In the genomic region with DNA sequence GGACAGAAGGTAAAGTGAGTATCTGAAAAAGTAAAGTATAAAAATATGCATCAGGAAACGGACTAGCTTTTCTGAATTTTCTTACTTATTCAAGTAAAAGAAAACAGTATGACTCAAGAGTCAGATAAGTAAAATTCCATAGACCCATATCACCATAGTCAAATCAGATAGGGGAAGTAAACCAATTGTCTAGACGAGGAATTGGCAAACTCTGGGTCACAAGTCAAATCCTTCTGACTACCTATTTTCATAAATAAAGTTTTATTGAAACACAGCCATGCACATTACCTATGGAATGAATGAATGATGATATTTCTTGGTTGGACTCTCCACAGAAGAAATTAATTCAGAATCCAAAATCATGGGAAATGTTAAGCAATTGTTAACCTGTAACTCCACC, we compare ENCODE assay signal across 30 cellular contexts. TPM values are rescaled to one million over a fixed set of nuclear protein-coding genes. Genes with fewer than 3 reads are reported as not detected.
DNase-seq lines count a peak whose midpoint lies in the region; ATAC-seq, FAIRE-seq and TF ChIP-seq lines count a peak whose summit lies in the region.
"Had no signal": no experiment of that assay in that cellular context is flagged by ENCODE, and none has a peak within 500 bp of the region (broad histone marks: within the 10 kb centered on the region; RNA-seq: fewer than 3 reads in every experiment).

No MANE protein-coding gene starts in this region.

- CTCF ChIA-PET in T-cell (lab: Charles Lee) = no interaction called here

- peak; percentile 60 for FAIRE-seq in H54 (lab: Jason Lieb, UNC)

- TF ChIP-seq POLR2A in H54 (IDR thresholded peaks at IDR 0.05; ENCODE audit: low read depth, low read length) = no peak

- H4K20me1 ChIP-seq in hepatocyte (ENCODE audit: insufficient read depth, poor library complexity, severe bottlenecking) = no peaks in the 10 kb centered on the region

- no peaks in the 10 kb centered on the region for H3K36me3 ChIP-seq in hepatocyte (replicated peaks; ENCODE audit: insufficient read depth, low read depth)
- H3K36me3 ChIP-seq: sigmoid colon, tibial nerve, WERI-Rb-1 had no signal

- H3K4me3 ChIP-seq in astrocyte of the spinal cord (ENCODE audit: low read depth, low read length) (no peak overlapping the region), hepatocyte (no peak overlapping the region), coronary artery (no peak overlapping the region)
- H3K4me3 ChIP-seq: sigmoid colon, SK-N-MC, tibial nerve had no signal

- H3K27me3 Mint-ChIP-seq in T-cell = no peaks in the 10 kb centered on the region
- H3K27me3 Mint-ChIP-seq: activated CD4-positive, alpha-beta T cell treated with anti-CD3 and anti-CD28 coated beads, Interleukin-2, amount 10 ng/mL, durations not matched to agents 24 days and 14 days; activated naive CD4-positive, alpha-beta T cell treated with anti-CD3 and anti-CD28 coated beads, Interleukin-2, amount 10 ng/mL, durations not matched to agents 7 days and 5 days; stimulated activated naive CD8-positive, alpha-beta T cell treated with anti-CD3 and anti-CD28 coated beads, Interleukin-15, amount 100 ng/mL, for 72 hours had no signal

- WGBS in hepatocyte (ENCODE audit: low lambda C conversion rate, missing lambda C conversion rate) = 60% methylated on average over 2 of the region's 2 CpGs

- peaks cover 18 to 27% (median 21%) of the 10 kb centered on the region in 3 donors for H3K4me1 Mint-ChIP-seq in T-cell

- no peaks in the 10 kb centered on the region for H3K9me3 Mint-ChIP-seq in T-cell
- H3K9me3 Mint-ChIP-seq: activated CD4-positive, alpha-beta T cell treated with anti-CD3 and anti-CD28 coated beads, Interleukin-2, amount 10 ng/mL, durations not matched to agents 24 days and 14 days; activated naive CD4-positive, alpha-beta T cell treated with anti-CD3 and anti-CD28 coated beads, Interleukin-2, amount 10 ng/mL, durations not matched to agents 7 days and 5 days; immature natural killer cell; stimulated activated naive CD8-positive, alpha-beta T cell treated with anti-CD3 and anti-CD28 coated beads, Interleukin-15, amount 100 ng/mL, for 72 hours had no signal

- H3K27ac ChIP-seq in hepatocyte (peak overlapping the region; percentile 73), coronary artery (no peak overlapping the region)
- H3K27ac ChIP-seq: sigmoid colon, SK-N-MC, tibial nerve, WERI-Rb-1 had no signal

- no peaks in the 10 kb centered on the region for H3K9me2 ChIP-seq in hepatocyte (replicated peaks; ENCODE audit: insufficient read depth)

- POLR2A ChIA-PET in T-cell (lab: Charles Lee) = no interaction called here

- no peaks in the 10 kb centered on the region for H3K36me3 Mint-ChIP-seq in T-cell
- H3K36me3 Mint-ChIP-seq: activated naive CD4-positive, alpha-beta T cell treated with anti-CD3 and anti-CD28 coated beads, Interleukin-2, amount 10 ng/mL, durations not matched to agents 7 days and 5 days; immature natural killer cell had no signal

- no peak overlapping the region for H3K4me2 ChIP-seq in hepatocyte

- no peak for DNase-seq in H54 (ENCODE audit: insufficient read length, low spot score)
- peak; percentile 55 for DNase-seq in astrocyte of the spinal cord (ENCODE audit: low read depth, low spot score)
- no peak for DNase-seq in hepatocyte (ENCODE audit: low spot score)
- DNase-seq in NCI-H1048 (lab: John Stamatoyannopoulos, UW) = no peak
- no peak for DNase-seq in NCI-H1417 treated with DMSO at 0.1 percent for 48 hours (lab: John Stamatoyannopoulos, UW)
- no peak for DNase-seq in coronary artery (ENCODE audit: low spot score)
- no peak for DNase-seq in T-cell
- DNase-seq: activated CD4-positive, alpha-beta T cell treated with anti-CD3 and anti-CD28 coated beads, Interleukin-2, amount 10 ng/mL, durations not matched to agents 24 days and 14 days; activated naive CD4-positive, alpha-beta T cell treated with anti-CD3 and anti-CD28 coated beads, Interleukin-2, amount 10 ng/mL, durations not matched to agents 7 days and 5 days; anterior cingulate cortex; cerebellar nuclear complex; DMS79; effector CD4-positive, alpha-beta T cell; HCEC 1CT; hippocampal formation; immature natural killer cell; Kasumi-1; left ventricle myocardium superior; NCI-H1930; NCI-H345; NCI-H774; posterior cingulate gyrus; sigmoid colon; stimulated activated CD4-positive, alpha-beta T cell treated with anti-CD3 and anti-CD28 coated beads, Interleukin-15, amount 100 ng/mL, for 24 hours; stimulated activated naive CD8-positive, alpha-beta T cell treated with anti-CD3 and anti-CD28 coated beads, Interleukin-15, amount 100 ng/mL, for 72 hours; WERI-Rb-1 had no signal

- H3K27ac Mint-ChIP-seq in T-cell = no peak overlapping the region
- H3K27ac Mint-ChIP-seq: activated CD4-positive, alpha-beta T cell treated with anti-CD3 and anti-CD28 coated beads, Interleukin-2, amount 10 ng/mL, durations not matched to agents 24 days and 14 days; activated naive CD4-positive, alpha-beta T cell treated with anti-CD3 and anti-CD28 coated beads, Interleukin-2, amount 10 ng/mL, durations not matched to agents 7 days and 5 days; immature natural killer cell; stimulated activated naive CD8-positive, alpha-beta T cell treated with anti-CD3 and anti-CD28 coated beads, Interleukin-15, amount 100 ng/mL, for 72 hours had no signal

- TF ChIP-seq CTCF in astrocyte of the spinal cord (IDR thresholded peaks at IDR 0.05; ENCODE audit: low read depth, low read length) = no peak
- TF ChIP-seq CTCF in hepatocyte (IDR thresholded peaks at IDR 0.05; ENCODE audit: poor library complexity) = no peak
- no peak for TF ChIP-seq CTCF in coronary artery (IDR thresholded peaks at IDR 0.05)

- in situ Hi-C loops in astrocyte of the spinal cord (cut with HindIII; ENCODE audit: low sequenced_read_pairs) = no loop called here

- ATAC-seq in T-cell (replicated peaks in 1 of 4) = no peak
- ATAC-seq: left ventricle myocardium superior; stimulated activated naive CD8-positive, alpha-beta T cell treated with anti-CD3 and anti-CD28 coated beads, Interleukin-15, amount 100 ng/mL, for 72 hours had no signal

- no peaks in the 10 kb centered on the region for H3K9me3 ChIP-seq in hepatocyte (ENCODE audit: low read depth)
- H3K9me3 ChIP-seq: sigmoid colon, tibial nerve had no signal

- H3K4me1 ChIP-seq in hepatocyte (ENCODE audit: insufficient read depth) = peaks cover 15% of the 10 kb centered on the region

- no peak overlapping the region for H3K4me3 Mint-ChIP-seq in T-cell
- H3K4me3 Mint-ChIP-seq: activated CD4-positive, alpha-beta T cell treated with anti-CD3 and anti-CD28 coated beads, Interleukin-2, amount 10 ng/mL, durations not matched to agents 24 days and 14 days; activated naive CD4-positive, alpha-beta T cell treated with anti-CD3 and anti-CD28 coated beads, Interleukin-2, amount 10 ng/mL, durations not matched to agents 7 days and 5 days; immature natural killer cell; neural crest cell; stimulated activated naive CD8-positive, alpha-beta T cell treated with anti-CD3 and anti-CD28 coated beads, Interleukin-15, amount 100 ng/mL, for 72 hours had no signal

- H3K27me3 ChIP-seq in hepatocyte = no peaks in the 10 kb centered on the region
- H3K27me3 ChIP-seq: sigmoid colon, tibial nerve had no signal

- no peak overlapping the region for H2AFZ ChIP-seq in hepatocyte

- H3K79me2 ChIP-seq in hepatocyte = no peaks in the 10 kb centered on the region

RNA-seq across cellular contexts. Expression of gene TMC1, which starts 59.1 kb away (rescaled TPM):
- total RNA-seq in hepatocyte (0.20 TPM in 1 of 2 replicates, not detected in the other), T-cell (not detected)
- 0.23 TPM in 1 of 2 replicates, not detected in the other for polyA plus RNA-seq in hepatocyte
- total RNA-seq: activated CD4-positive, alpha-beta T cell treated with anti-CD3 and anti-CD28 coated beads, Interleukin-2, amount 10 ng/mL, durations not matched to agents 24 days and 14 days; epithelial cell of proximal tubule; left ventricle myocardium superior had no signal
- polyA plus RNA-seq: immature natural killer cell had no signal
